In the genomic region with DNA sequence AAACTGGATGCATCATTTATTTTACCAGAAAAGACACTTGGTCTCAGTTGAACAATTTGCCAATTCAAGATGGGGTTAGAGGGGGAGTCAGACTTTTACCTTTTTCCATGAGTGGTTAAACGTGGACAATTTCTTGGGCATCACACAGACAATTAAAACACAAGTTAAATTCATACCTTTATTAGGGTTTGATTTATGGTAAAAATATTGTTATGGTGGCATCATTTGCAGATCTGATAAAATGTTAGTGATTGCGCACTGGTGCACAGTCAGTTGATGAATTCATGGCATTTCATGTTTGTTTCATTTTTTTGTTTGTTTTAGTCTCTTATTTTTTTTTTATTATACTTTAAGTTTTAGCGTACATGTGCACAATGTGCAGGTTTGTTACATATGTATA, we compare ENCODE assay signal across 7 cellular contexts.
"Had no signal": no experiment of that assay in that cellular context is flagged by ENCODE, and none has a peak within 500 bp of the region (broad histone marks: within the 10 kb centered on the region; RNA-seq: fewer than 3 reads in every experiment).

No MANE protein-coding gene starts in this region.

- DNase-seq: GDM1, GF-D8 had no signal

- FAIRE-seq: G401.6, GM12891, GM12892, GM18507, GM19239 had no signal
